ENCODE assay signal across 2 cellular contexts in genomic region chr21:45636921-45637646, GRCh38.
TF ChIP-seq lines count a peak whose summit lies in the region.

No MANE protein-coding gene starts in this region.

TF ChIP-seq in SK-N-SH, 30 proteins besides CTCF, POLR2A, EP300 and RAD21 (continued from another document):
- TF ChIP-seq REST (IDR thresholded peaks at IDR 0.05; ENCODE audit: low read depth, low read length), result no peak

TF ChIP-seq in SK-N-SH treated with all-trans-retinoic acid at 6 μM for 48 hours, 23 proteins besides CTCF, POLR2A, EP300 and RAD21 (continued from another document):
- TF ChIP-seq CREB5 (CRISPR knock-in tag; IDR thresholded peaks at IDR 0.05; ENCODE audit: low read depth) (no peak), SNAI2 (CRISPR knock-in tag; IDR thresholded peaks at IDR 0.05) (no peak), BACH2 (CRISPR knock-in tag; IDR thresholded peaks at IDR 0.05; ENCODE audit: borderline replicate concordance) (no peak), ZNF8 (CRISPR knock-in tag; IDR thresholded peaks at IDR 0.05) (no peak), TSHZ2 (CRISPR knock-in tag; IDR thresholded peaks at IDR 0.05) (no peak), ZC3H10 (CRISPR knock-in tag; IDR thresholded peaks at IDR 0.05) (no peak), TOX (CRISPR knock-in tag; IDR thresholded peaks at IDR 0.05; ENCODE audit: borderline replicate concordance) (no peak), GLIS3 (CRISPR knock-in tag; IDR thresholded peaks at IDR 0.05) (no peak), ESRRG (CRISPR knock-in tag; IDR thresholded peaks at IDR 0.05) (no peak), RARB (CRISPR knock-in tag; IDR thresholded peaks at IDR 0.05) (no peak), ZFP3 (CRISPR knock-in tag; IDR thresholded peaks at IDR 0.05) (no peak)
TF ChIP-seq in SK-N-SH treated with all-trans-retinoic acid at 6 μM for 48 hours: peak in this region for 0.
